Comparison of ENCODE assay signal across 8 cellular contexts in the genomic region with DNA sequence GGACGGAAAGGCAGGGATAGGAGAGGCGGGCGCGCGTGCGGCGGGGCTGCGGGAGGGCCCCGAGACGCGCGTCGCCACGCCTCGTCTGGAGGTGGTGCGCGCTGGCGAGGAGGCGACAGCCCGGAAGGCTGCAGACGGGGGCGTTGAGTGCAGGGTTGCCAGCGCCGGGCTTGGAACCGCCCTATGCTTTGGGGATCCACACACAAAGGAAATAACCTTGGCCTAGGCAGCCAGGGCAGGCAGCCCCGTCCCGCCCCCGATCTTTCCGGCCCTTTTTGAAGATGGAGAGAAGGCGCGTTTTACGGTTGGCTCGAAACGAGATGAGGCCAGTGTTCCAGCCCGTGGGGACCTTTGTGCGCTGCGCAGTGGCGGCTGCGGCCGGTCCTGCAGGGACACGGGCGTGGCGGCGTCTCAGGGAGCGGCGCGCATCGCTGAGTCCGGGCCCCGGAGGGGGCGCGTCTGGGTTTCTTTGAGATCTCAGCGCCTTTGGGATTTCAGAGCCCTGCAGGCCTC. TPM values are rescaled to one million over a fixed set of nuclear protein-coding genes. Genes with fewer than 3 reads are reported as not detected.
DNase-seq lines count a peak whose midpoint lies in the region; ATAC-seq and TF ChIP-seq lines count a peak whose summit lies in the region.

No MANE protein-coding gene starts in this region.

- TF ChIP-seq CTCF in BE2C (IDR thresholded peaks at IDR 0.05; ENCODE audit: low read depth, low read length), result no peak
- TF ChIP-seq CTCF in foreskin fibroblast (IDR thresholded peaks at IDR 0.05; ENCODE audit: low read depth, low read length), result no peak
- no peak for TF ChIP-seq CTCF in neural progenitor cell (IDR thresholded peaks at IDR 0.05)
- no peak for TF ChIP-seq CTCF in suprapubic skin (IDR thresholded peaks at IDR 0.05)

- H3K4me2 ChIP-seq in neural progenitor cell, result peak overlapping the region; percentile 81

- peak overlapping the region; percentile 51 for H2AFZ ChIP-seq in neural progenitor cell (replicated peaks)

- no peaks in the 10 kb centered on the region for H3K79me2 ChIP-seq in neural progenitor cell (ENCODE audit: low read depth)

- peak overlapping the region; percentile 78 for H3K4me3 ChIP-seq in BE2C (ENCODE audit: low read depth, low read length)
- peak overlapping the region; percentile 59 to 64 for H3K4me3 ChIP-seq in foreskin fibroblast (ENCODE audit: low read depth in 1 of 2, low read length in 2 of 2)
- H3K4me3 ChIP-seq in neural progenitor cell, result peak overlapping the region; percentile 55
- H3K4me3 ChIP-seq in suprapubic skin, result peak overlapping the region; percentile 50

- intact Hi-C loops in activated T-helper 2 cell treated with anti-CD3 and anti-CD28 coated beads, Interferon-gamma antibody, Interleukin-2, Interleukin-4, amounts not matched to agents 10 μg/mL and 5 μg/mL and 100 μg/mL, durations not matched to agents 14 hours and 24 hours and 36 hours (cut with micrococcal nuclease), result loop anchor here (2.0 to 10.0 kb wide), 3 partner anchors 39 to 601 kb away; no protein-coding TSS in a partner anchor

- H3K36me3 ChIP-seq in BE2C (no peaks in the 10 kb centered on the region), neural progenitor cell (no peaks in the 10 kb centered on the region), suprapubic skin (no peaks in the 10 kb centered on the region)

- 0% methylated on average over 23 of the region's 53 CpGs for WGBS in suprapubic skin

- H3K36me3 Mint-ChIP-seq in activated T-helper 2 cell treated with anti-CD3 and anti-CD28 coated beads, Interferon-gamma antibody, Interleukin-2, Interleukin-4, amounts not matched to agents 10 μg/mL and 5 μg/mL and 100 μg/mL, durations not matched to agents 14 hours and 24 hours and 36 hours (ENCODE audit: low read depth), result no peaks in the 10 kb centered on the region
- H3K36me3 Mint-ChIP-seq in neural progenitor cell, result no peaks in the 10 kb centered on the region

- H3K27me3 ChIP-seq in BE2C, result no peaks in the 10 kb centered on the region
- H3K27me3 ChIP-seq in neural progenitor cell, result peaks cover 79% of the 10 kb centered on the region
- H3K27me3 ChIP-seq in suprapubic skin, result peaks cover 4% of the 10 kb centered on the region

- peak overlapping the region; percentile 75 for H3K4me3 Mint-ChIP-seq in activated T-helper 2 cell treated with anti-CD3 and anti-CD28 coated beads, Interferon-gamma antibody, Interleukin-2, Interleukin-4, amounts not matched to agents 10 μg/mL and 5 μg/mL and 100 μg/mL, durations not matched to agents 14 hours and 24 hours and 36 hours (ENCODE audit: low read depth)
- H3K4me3 Mint-ChIP-seq in neural progenitor cell, result peak overlapping the region; percentile 93

- peaks cover 51% of the 10 kb centered on the region for H3K27me3 Mint-ChIP-seq in activated T-helper 2 cell treated with anti-CD3 and anti-CD28 coated beads, Interferon-gamma antibody, Interleukin-2, Interleukin-4, amounts not matched to agents 10 μg/mL and 5 μg/mL and 100 μg/mL, durations not matched to agents 14 hours and 24 hours and 36 hours (ENCODE audit: low read depth)
- H3K27me3 Mint-ChIP-seq in neural progenitor cell (ENCODE audit: insufficient read depth, low read depth), result peaks cover 14% of the 10 kb centered on the region

- no peak overlapping the region for H3K9ac ChIP-seq in neural progenitor cell

- H4K20me1 ChIP-seq in neural progenitor cell (ENCODE audit: low read depth), result peaks cover 10% of the 10 kb centered on the region

- no peaks in the 10 kb centered on the region for H3K9me3 ChIP-seq in BE2C
- no peaks in the 10 kb centered on the region for H3K9me3 ChIP-seq in neural progenitor cell (ENCODE audit: low read depth)
- H3K9me3 ChIP-seq in suprapubic skin, result no peaks in the 10 kb centered on the region

- no peak overlapping the region for H3K27ac ChIP-seq in neural progenitor cell
- peak overlapping the region; percentile 37 for H3K27ac ChIP-seq in suprapubic skin

- no peak for TF ChIP-seq POLR2A in suprapubic skin (IDR thresholded peaks at IDR 0.05)

- DNase-seq in BE2C (peak; percentile 75), OCI-M1 (lab: John Stamatoyannopoulos, UW) (peak; percentile 86), foreskin fibroblast (peak; percentile 27 to 59), neural progenitor cell (ENCODE audit: low spot score) (peak; percentile 85), suprapubic skin (ENCODE audit: low spot score in 2 of 2) (peak; percentile 65 to 81)
- peak; percentile 66 for DNase-seq in activated T-helper 2 cell treated with anti-CD3 and anti-CD28 coated beads, Interferon-gamma antibody, Interleukin-2, Interleukin-4, amounts not matched to agents 10 μg/mL and 5 μg/mL and 100 μg/mL, durations not matched to agents 14 hours and 24 hours and 36 hours (ENCODE audit: low spot score)

- peak overlapping the region; percentile 48 for H3K27ac Mint-ChIP-seq in activated T-helper 2 cell treated with anti-CD3 and anti-CD28 coated beads, Interferon-gamma antibody, Interleukin-2, Interleukin-4, amounts not matched to agents 10 μg/mL and 5 μg/mL and 100 μg/mL, durations not matched to agents 14 hours and 24 hours and 36 hours
- peak overlapping the region; percentile 97 for H3K27ac Mint-ChIP-seq in neural progenitor cell

- peaks cover 31% of the 10 kb centered on the region for H3F3A ChIP-seq in neural progenitor cell (ENCODE audit: low read depth)

- peaks cover 38% of the 10 kb centered on the region for H3K4me1 Mint-ChIP-seq in activated T-helper 2 cell treated with anti-CD3 and anti-CD28 coated beads, Interferon-gamma antibody, Interleukin-2, Interleukin-4, amounts not matched to agents 10 μg/mL and 5 μg/mL and 100 μg/mL, durations not matched to agents 14 hours and 24 hours and 36 hours (ENCODE audit: low read depth)
- H3K4me1 Mint-ChIP-seq in neural progenitor cell, result peaks cover 67% of the 10 kb centered on the region

- ATAC-seq in GM19035 (IDR thresholded peaks at IDR 0.05; ENCODE audit: unreplicated experiment) (peak; percentile 68), HG03378 (IDR thresholded peaks at IDR 0.05; ENCODE audit: unreplicated experiment) (peak; percentile 55)

- H3K4me1 ChIP-seq in BE2C, result peaks cover 5% of the 10 kb centered on the region
- peaks cover 32% of the 10 kb centered on the region for H3K4me1 ChIP-seq in neural progenitor cell
- H3K4me1 ChIP-seq in suprapubic skin, result peaks cover 20% of the 10 kb centered on the region

- no peak for TF ChIP-seq EP300 in suprapubic skin (IDR thresholded peaks at IDR 0.05)

- no peaks in the 10 kb centered on the region for H3K9me3 Mint-ChIP-seq in activated T-helper 2 cell treated with anti-CD3 and anti-CD28 coated beads, Interferon-gamma antibody, Interleukin-2, Interleukin-4, amounts not matched to agents 10 μg/mL and 5 μg/mL and 100 μg/mL, durations not matched to agents 14 hours and 24 hours and 36 hours
- H3K9me3 Mint-ChIP-seq in neural progenitor cell, result no peaks in the 10 kb centered on the region

RNA-seq across cellular contexts. Expression of gene TRIM2, which starts 50.8 kb away (rescaled TPM):
- polyA plus RNA-seq in BE2C (2012; ENCODE audit: insufficient read depth, insufficient read length, low read depth), result 37.7 TPM
- total RNA-seq in activated T-helper 2 cell treated with anti-CD3 and anti-CD28 coated beads, Interferon-gamma antibody, Interleukin-2, Interleukin-4, amounts not matched to agents 10 μg/mL and 5 μg/mL and 100 μg/mL, durations not matched to agents 14 hours and 24 hours and 36 hours, result 0.09 and 0.18 TPM in 2 replicates
- 87.6 and 90.2 TPM in 2 replicates for total RNA-seq in neural progenitor cell (ENCODE audit: low replicate concordance)
- 10 to 100 TPM; 17.3 to 45.1 (median 37.5) TPM for total RNA-seq in suprapubic skin

Comparison
In these comparisons a context has a peak if more than half of its experiments do, and no peak if none do; other contexts are left out.
1. RNA of gene TRIM2, which starts 50.8 kb away (total RNA-seq): 87.6 to 90.2 TPM in neural progenitor cell and 17.3 to 45.1 TPM in suprapubic skin; 0.09 to 0.18 TPM in activated T-helper 2 cell treated with anti-CD3 and anti-CD28 coated beads, Interferon-gamma antibody, Interleukin-2, Interleukin-4, amounts not matched to agents 10 μg/mL and 5 μg/mL and 100 μg/mL, durations not matched to agents 14 hours and 24 hours and 36 hours; every median in the first group is over 10 times any median in the second.
2. Peak in every context shown above with its lines, with median percentiles within 50 percentile points of each other: DNase-seq and H3K4me3 ChIP-seq.